1 cellular context compared by ENCODE assay signal in the genomic region with DNA sequence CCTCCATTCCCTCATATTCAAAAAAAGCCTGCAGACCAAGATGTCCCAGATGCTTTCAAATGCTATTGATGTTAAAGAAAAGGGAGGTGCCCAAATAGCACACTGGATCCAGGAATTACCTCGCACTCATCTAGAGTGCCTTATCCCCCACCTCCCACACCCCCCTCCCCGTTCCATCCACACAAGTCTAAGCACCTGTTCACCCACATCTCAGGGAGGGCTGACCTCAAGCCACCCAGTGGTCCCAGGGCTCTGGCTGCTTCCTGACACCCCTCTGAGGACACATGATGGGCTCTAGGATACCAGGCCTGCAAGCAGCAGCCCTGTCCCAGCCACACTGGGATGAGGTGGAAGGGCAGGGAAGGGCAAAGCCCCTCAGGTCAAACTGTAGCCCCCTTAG.
TF ChIP-seq lines count a peak whose summit lies in the region.

No MANE protein-coding gene starts in this region.

TF ChIP-seq in H1, 55 proteins besides CTCF, POLR2A, EP300 and RAD21:
- TF ChIP-seq TAF7 (optimal IDR thresholded peaks at IDR 0.05; ENCODE audit: borderline replicate concordance, low read depth, low read length) (no peak), CBX8 (IDR thresholded peaks at IDR 0.05; ENCODE audit: borderline replicate concordance, low read depth, low read length) (no peak), CEBPB (IDR thresholded peaks at IDR 0.05; ENCODE audit: low read depth, low read length) (no peak), SIX5 (IDR thresholded peaks at IDR 0.05; ENCODE audit: low read depth, low read length) (no peak), KDM1A (IDR thresholded peaks at IDR 0.05; ENCODE audit: borderline replicate concordance, low read length) (no peak), CTBP2 (IDR thresholded peaks at IDR 0.05; ENCODE audit: borderline replicate concordance, insufficient read depth, insufficient read length, low read length) (no peak), SP4 (IDR thresholded peaks at IDR 0.05; ENCODE audit: low read length) (no peak), KDM5A (IDR thresholded peaks at IDR 0.05; ENCODE audit: low read length) (no peak), BRCA1 (IDR thresholded peaks at IDR 0.05; ENCODE audit: low read depth, low read length) (no peak), CHD1 (IDR thresholded peaks at IDR 0.05; ENCODE audit: low read depth, low read length) (no peak), ZNF274 (IDR thresholded peaks at IDR 0.05; ENCODE audit: borderline replicate concordance, extremely low read depth, low read length) (no peak), SRF (IDR thresholded peaks at IDR 0.05; ENCODE audit: low read depth, low read length) (no peak), RBBP5 (IDR thresholded peaks at IDR 0.05; ENCODE audit: borderline replicate concordance, low read depth, low read length) (no peak)
- TF ChIP-seq, protein P1, sequence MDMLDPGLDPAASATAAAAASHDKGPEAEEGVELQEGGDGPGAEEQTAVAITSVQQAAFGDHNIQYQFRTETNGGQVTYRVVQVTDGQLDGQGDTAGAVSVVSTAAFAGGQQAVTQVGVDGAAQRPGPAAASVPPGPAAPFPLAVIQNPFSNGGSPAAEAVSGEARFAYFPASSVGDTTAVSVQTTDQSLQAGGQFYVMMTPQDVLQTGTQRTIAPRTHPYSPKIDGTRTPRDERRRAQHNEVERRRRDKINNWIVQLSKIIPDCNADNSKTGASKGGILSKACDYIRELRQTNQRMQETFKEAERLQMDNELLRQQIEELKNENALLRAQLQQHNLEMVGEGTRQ (IDR thresholded peaks at IDR 0.05; ENCODE audit: low read length): no peak
